In the genomic region with DNA sequence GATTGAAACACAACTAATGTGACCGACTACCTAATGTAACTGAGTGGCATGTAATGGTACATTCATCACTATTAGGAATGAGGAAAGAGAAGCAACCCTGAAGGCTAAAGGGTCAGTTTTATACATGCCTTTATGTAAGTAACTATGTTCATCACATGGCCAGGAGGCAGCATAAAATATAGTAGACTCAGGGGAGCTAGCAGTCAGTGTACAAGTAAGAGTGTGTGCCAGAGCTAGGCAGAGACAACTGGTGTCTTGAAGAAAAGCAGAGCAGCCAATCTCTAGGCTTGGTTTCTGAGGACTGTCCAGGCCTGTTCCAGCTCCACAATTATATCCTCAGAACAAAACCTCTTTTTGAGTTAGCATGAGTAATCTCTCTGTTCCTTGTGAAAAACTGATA, we compare ENCODE assay signal across 11 cellular contexts. TPM values are rescaled to one million over a fixed set of nuclear protein-coding genes. Genes with fewer than 3 reads are reported as not detected.
DNase-seq lines count a peak whose midpoint lies in the region; ATAC-seq, FAIRE-seq and TF ChIP-seq lines count a peak whose summit lies in the region.
"Had no signal": no experiment of that assay in that cellular context is flagged by ENCODE, and none has a peak within 500 bp of the region (broad histone marks: within the 10 kb centered on the region; RNA-seq: fewer than 3 reads in every experiment).

No MANE protein-coding gene starts in this region.

- H3K4me1 ChIP-seq in kidney (ENCODE audit: control insufficient read depth in 1 of 2, insufficient read depth in 1 of 2, low read depth in 1 of 2, low read length in 2 of 2): peaks cover 9 to 17% of the 10 kb centered on the region in 2 donors

- intact Hi-C loops in kidney (cut with DNase I): no loop called here

- peak overlapping the region; percentile 71 for H3K27ac Mint-ChIP-seq in activated CD4-positive, alpha-beta T cell treated with anti-CD3 and anti-CD28 coated beads, Interleukin-2, amount 10 ng/mL, durations not matched to agents 7 days and 5 days

- peak overlapping the region; percentile 0 for H3K4me3 Mint-ChIP-seq in activated CD4-positive, alpha-beta T cell treated with anti-CD3 and anti-CD28 coated beads, Interleukin-2, amount 10 ng/mL, durations not matched to agents 7 days and 5 days

- no peak for DNase-seq in activated CD4-positive, alpha-beta T cell treated with anti-CD3 and anti-CD28 coated beads, Interleukin-2, amount 10 ng/mL, durations not matched to agents 7 days and 5 days
- no peak for DNase-seq in activated CD4-positive, alpha-beta T cell treated with anti-CD3 and anti-CD28 coated beads for 1 hour
- DNase-seq in bronchial epithelial cell (ENCODE audit: low read depth) (peak; percentile 35), left lobe of liver (ENCODE audit: low spot score) (no peak), substantia nigra (lab: John Stamatoyannopoulos, UW) (peak in 19 of 49 donors; percentile 4 to 47 (median 17)), kidney (no peak), NCI-H2227 treated with DMSO at 0.1 percent for 48 hours (lab: John Stamatoyannopoulos, UW) (no peak)
- DNase-seq: NCI-H69 had no signal

- H3K27ac ChIP-seq in substantia nigra (ENCODE audit: low read depth, low read length, poor library complexity, severe bottlenecking) (peak overlapping the region; percentile 56), kidney (ENCODE audit: low read depth in 2 of 2, low read length in 2 of 2) (peak overlapping the region in 1 of 2 donors; percentile 70)

- H3K4me1 Mint-ChIP-seq in activated CD4-positive, alpha-beta T cell treated with anti-CD3 and anti-CD28 coated beads, Interleukin-2, amount 10 ng/mL, durations not matched to agents 7 days and 5 days: peaks cover 70% of the 10 kb centered on the region

- CTCF ChIA-PET in activated CD4-positive, alpha-beta T cell treated with anti-CD3 and anti-CD28 coated beads, Interleukin-2, amount 10 ng/mL, durations not matched to agents 7 days and 5 days (lab: Charles Lee): interaction anchor here (0.9 kb wide), 1 partner anchor 10 kb away, joined by 3 read pairs; no protein-coding TSS in a partner anchor

- peaks cover 1% of the 10 kb centered on the region for H3K36me3 ChIP-seq in bronchial epithelial cell (ENCODE audit: control insufficient read depth, insufficient read depth, low read length)
- H3K36me3 ChIP-seq in kidney (ENCODE audit: control insufficient read depth in 1 of 2, insufficient read depth in 2 of 2, low read length in 2 of 2): no peaks in the 10 kb centered on the region

- POLR2A ChIA-PET in activated CD4-positive, alpha-beta T cell treated with anti-CD3 and anti-CD28 coated beads, Interleukin-2, amount 10 ng/mL, durations not matched to agents 7 days and 5 days (lab: Charles Lee): no interaction called here

- no peaks in the 10 kb centered on the region for H3K9me3 ChIP-seq in kidney (ENCODE audit: control insufficient read depth in 1 of 2, low read length in 2 of 2)

- FAIRE-seq in bronchial epithelial cell (lab: Jason Lieb, UNC) (no peak), kidney (lab: Jason Lieb, UNC) (no peak)
- FAIRE-seq: GM12892, H54 had no signal

- H3K9me3 Mint-ChIP-seq in activated CD4-positive, alpha-beta T cell treated with anti-CD3 and anti-CD28 coated beads, Interleukin-2, amount 10 ng/mL, durations not matched to agents 7 days and 5 days: peaks cover 7% of the 10 kb centered on the region

- ATAC-seq in left lobe of liver: peak; percentile 36
- no peak for ATAC-seq in GM18861 (IDR thresholded peaks at IDR 0.05; ENCODE audit: unreplicated experiment)

- H3K9ac ChIP-seq in kidney (ENCODE audit: low read length in 2 of 2): no peak overlapping the region

- peaks cover 49% of the 10 kb centered on the region for H3K36me3 Mint-ChIP-seq in activated CD4-positive, alpha-beta T cell treated with anti-CD3 and anti-CD28 coated beads, Interleukin-2, amount 10 ng/mL, durations not matched to agents 7 days and 5 days (ENCODE audit: low read depth)

- no peaks in the 10 kb centered on the region for H3K27me3 ChIP-seq in bronchial epithelial cell (ENCODE audit: control insufficient read depth, insufficient read depth, low read length)

- TF ChIP-seq CTCF in bronchial epithelial cell (IDR thresholded peaks at IDR 0.05; ENCODE audit: insufficient read depth, low read length, severe bottlenecking) (no peak), kidney (IDR thresholded peaks at IDR 0.05; ENCODE audit: borderline replicate concordance, extremely low read depth, insufficient read depth) (no peak)

- no peaks in the 10 kb centered on the region for H3K27me3 Mint-ChIP-seq in activated CD4-positive, alpha-beta T cell treated with anti-CD3 and anti-CD28 coated beads, Interleukin-2, amount 10 ng/mL, durations not matched to agents 7 days and 5 days

- no peak overlapping the region for H3K4me3 ChIP-seq in bronchial epithelial cell (ENCODE audit: low read depth, low read length)
- H3K4me3 ChIP-seq in kidney (ENCODE audit: low read length in 2 of 2): peak overlapping the region in 1 of 2 donors; percentile 16

RNA-seq across cellular contexts. Expression of gene SMAD2, which starts 18.1 kb away (rescaled TPM):
- 100 to 1,000 TPM; 141 to 158 TPM for total RNA-seq in activated CD4-positive, alpha-beta T cell treated with anti-CD3 and anti-CD28 coated beads, Interleukin-2, amount 10 ng/mL, durations not matched to agents 7 days and 5 days
- total RNA-seq in bronchial epithelial cell: 76.6 and 101 TPM in 2 replicates
- total RNA-seq in left lobe of liver: 30.2 TPM
- total RNA-seq in kidney: 147 TPM
- 29.9 TPM for polyA plus RNA-seq in kidney (ENCODE audit: insufficient read depth, low read depth, low replicate concordance)
